23 cellular contexts compared by ENCODE assay signal in genomic region chr10:29007370-29007747, GRCh38.
"Had no signal": no experiment of that assay in that cellular context is flagged by ENCODE, and none has a peak within 500 bp of the region (broad histone marks: within the 10 kb centered on the region; RNA-seq: fewer than 3 reads in every experiment).

No MANE protein-coding gene starts in this region.

- H3K9me3 ChIP-seq: left lung, lower lobe of right lung, pancreas, prostate gland, sigmoid colon, upper lobe of left lung, vagina had no signal

- H3K27me3 Mint-ChIP-seq: stimulated activated memory B cell treated with anti-CD40 and anti-IgM and Interleukin-4, amounts not matched to agents 10 μg/mL and 1 μg/mL and 100 μg/mL, for 72 hours had no signal

- DNase-seq: immature natural killer cell; kidney; left colon; left lung; lower lobe of right lung; mammary epithelial cell; naive thymus-derived CD8-positive, alpha-beta T cell; posterior cingulate gyrus; retina; sigmoid colon; small intestine; spleen; stimulated activated CD4-positive, alpha-beta T cell treated with anti-CD3 and anti-CD28 coated beads, Interleukin-4, amount 100 ng/mL, for 24 hours; stimulated activated naive CD4-positive, alpha-beta T cell treated with Interleukin-2 at 50 U/mL for 16 hours; stimulated activated naive CD8-positive, alpha-beta T cell treated with anti-CD3 and anti-CD28 coated beads, Interleukin-15, amount 100 ng/mL, for 72 hours; substantia nigra; upper lobe of left lung had no signal

- H3K27me3 ChIP-seq: left lung, pancreas, sigmoid colon, spleen, tibial nerve, upper lobe of left lung, vagina had no signal

- H3K27ac ChIP-seq: left lung, lower lobe of right lung, prostate gland, sigmoid colon, spleen, upper lobe of left lung, vagina had no signal

- H3K4me1 ChIP-seq: left lung, lower lobe of right lung, pancreas, prostate gland, spleen, upper lobe of left lung, vagina had no signal

- H3K36me3 Mint-ChIP-seq: immature natural killer cell; naive thymus-derived CD8-positive, alpha-beta T cell; stimulated activated memory B cell treated with anti-CD40 and anti-IgM and Interleukin-4, amounts not matched to agents 10 μg/mL and 1 μg/mL and 100 μg/mL, for 72 hours had no signal

- H3K4me3 ChIP-seq: left lung, lower lobe of right lung, pancreas, prostate gland, sigmoid colon, spleen, tibial nerve, upper lobe of left lung, vagina had no signal

- H3K9me3 Mint-ChIP-seq: immature natural killer cell; stimulated activated naive CD8-positive, alpha-beta T cell treated with anti-CD3 and anti-CD28 coated beads, Interleukin-15, amount 100 ng/mL, for 72 hours had no signal

- H3K4me1 Mint-ChIP-seq: immature natural killer cell; naive thymus-derived CD8-positive, alpha-beta T cell; stimulated activated memory B cell treated with anti-CD40 and anti-IgM and Interleukin-4, amounts not matched to agents 10 μg/mL and 1 μg/mL and 100 μg/mL, for 72 hours; stimulated activated naive CD8-positive, alpha-beta T cell treated with anti-CD3 and anti-CD28 coated beads, Interleukin-15, amount 100 ng/mL, for 72 hours had no signal

- H3K27ac Mint-ChIP-seq: immature natural killer cell; naive thymus-derived CD8-positive, alpha-beta T cell; stimulated activated memory B cell treated with anti-CD40 and anti-IgM and Interleukin-4, amounts not matched to agents 10 μg/mL and 1 μg/mL and 100 μg/mL, for 72 hours; stimulated activated naive CD8-positive, alpha-beta T cell treated with anti-CD3 and anti-CD28 coated beads, Interleukin-15, amount 100 ng/mL, for 72 hours had no signal

- ATAC-seq: left colon; left lung; lower lobe of right lung; naive thymus-derived CD8-positive, alpha-beta T cell; stimulated activated memory B cell treated with anti-CD40 and anti-IgM and Interleukin-4, amounts not matched to agents 10 μg/mL and 1 μg/mL and 100 μg/mL, for 72 hours; stimulated activated naive CD8-positive, alpha-beta T cell treated with anti-CD3 and anti-CD28 coated beads, Interleukin-15, amount 100 ng/mL, for 72 hours had no signal

- H3K36me3 ChIP-seq: left lung, lower lobe of right lung, pancreas, prostate gland, sigmoid colon, spleen, tibial nerve, upper lobe of left lung, vagina had no signal

- H3K4me3 Mint-ChIP-seq: immature natural killer cell; naive thymus-derived CD8-positive, alpha-beta T cell; stimulated activated memory B cell treated with anti-CD40 and anti-IgM and Interleukin-4, amounts not matched to agents 10 μg/mL and 1 μg/mL and 100 μg/mL, for 72 hours; stimulated activated naive CD8-positive, alpha-beta T cell treated with anti-CD3 and anti-CD28 coated beads, Interleukin-15, amount 100 ng/mL, for 72 hours had no signal

- FAIRE-seq: islet of Langerhans, kidney, pancreas, small intestine had no signal
